18 cellular contexts compared by ENCODE assay signal in genomic region chr4:67566335-67566734, GRCh38. TPM values are rescaled to one million over a fixed set of nuclear protein-coding genes. Genes with fewer than 3 reads are reported as not detected.
"Had no signal": no experiment of that assay in that cellular context is flagged by ENCODE, and none has a peak within 500 bp of the region (broad histone marks: within the 10 kb centered on the region; RNA-seq: fewer than 3 reads in every experiment).

No MANE protein-coding gene starts in this region.

- H3K27ac ChIP-seq: coronary artery, epithelial cell of prostate, hepatocyte, left ventricle myocardium inferior, pancreas, SJSA1, tibial nerve, VCaP had no signal

- H3K4me3 ChIP-seq: coronary artery, hepatocyte, left ventricle myocardium inferior, pancreas, SJSA1, tibial nerve had no signal

- ATAC-seq: pancreas had no signal

- H3K9me3 ChIP-seq: left ventricle myocardium inferior, pancreas, SJSA1, tibial nerve had no signal

- DNase-seq: activated CD4-positive, alpha-beta T cell treated with anti-CD3 and anti-CD28 coated beads, Interleukin-2, amount 50 U/mL, for 4 hours; activated CD8-positive, alpha-beta memory T cell treated with anti-CD3 and anti-CD28 coated beads, Interleukin-2, amount 50 U/mL, for 4 hours; activated effector memory CD4-positive, alpha-beta T cell treated with anti-CD3 and anti-CD28 coated beads, Interleukin-2, amount 50 U/mL, for 16 hours; caudate nucleus; effector memory CD4-positive, alpha-beta T cell; kidney; left ventricle myocardium inferior; mesenchymal stem cell; pancreas; retina; stimulated activated CD4-positive, alpha-beta T cell treated with anti-CD3 and anti-CD28 coated beads, Interleukin-4, amount 100 ng/mL, for 24 hours; T1000 had no signal

- H3K27me3 ChIP-seq: hepatocyte, pancreas, tibial nerve had no signal

- H3K36me3 ChIP-seq: left ventricle myocardium inferior, pancreas, SJSA1, tibial nerve had no signal

RNA-seq across cellular contexts. Expression of gene STAP1, which starts 7.8 kb away (rescaled TPM):
- total RNA-seq: hepatocyte, left ventricle myocardium inferior, SJSA1 had no signal
